8 cellular contexts compared by ENCODE assay signal in genomic region chr1:232950197-232950918, GRCh38. TPM values are rescaled to one million over a fixed set of nuclear protein-coding genes. Genes with fewer than 3 reads are reported as not detected.
A peak's percentile ranks its signal among the peaks of the same experiment; 100 is the strongest.
DNase-seq lines count a peak whose midpoint lies in the region; ATAC-seq and TF ChIP-seq lines count a peak whose summit lies in the region.

Gene NTPCR (plus strand): TSS chr1:232950611. CDS start chr1:232950711, 100 bp downstream.

- peak; percentile 36 to 39 for TF ChIP-seq RAD21 in liver (IDR thresholded peaks at IDR 0.05)

- DNase-seq in C1 segment of cervical spinal cord (lab: John Stamatoyannopoulos, UW) (peak; percentile 17 to 95 (median 86)), NCI-H774 (lab: John Stamatoyannopoulos, UW) (peak; percentile 94), dermis microvascular lymphatic vessel endothelial cell (ENCODE audit: low read depth in 2 of 2) (peak; percentile 79 to 90)
- DNase-seq in activated CD4-positive, alpha-beta T cell treated with anti-CD3 and anti-CD28 coated beads, Interleukin-2, amount 50 U/mL, for 4 hours: peak; percentile 94
- DNase-seq in stimulated activated CD4-positive, alpha-beta T cell treated with anti-CD3 and anti-CD28 coated beads, Interleukin-4, amount 100 ng/mL, for 24 hours: peak; percentile 97

- H3K9ac ChIP-seq in liver (ENCODE audit: low read depth in 1 of 2, low read length in 2 of 2): peak within 1 kb of the TSS; percentile 75 to 92

- H3K36me3 ChIP-seq in liver (ENCODE audit: control insufficient read depth in 4 of 4, insufficient read depth in 3 of 4, low read depth in 1 of 4, low read length in 3 of 4): no peaks in the 10 kb centered on the region

- TF ChIP-seq CTCF in liver (IDR thresholded peaks at IDR 0.05; ENCODE audit: low read depth, low read length, missing input control): no peak

- peak within 1 kb of the TSS; percentile 79 to 86 for H3K27ac ChIP-seq in liver (ENCODE audit: low read depth in 1 of 2, low read length in 2 of 2)

- ATAC-seq in GM19351 (IDR thresholded peaks at IDR 0.05; ENCODE audit: unreplicated experiment): peak; percentile 76
- peak; percentile 82 for ATAC-seq in HG03521 (IDR thresholded peaks at IDR 0.05; ENCODE audit: unreplicated experiment)

- H3K9me3 ChIP-seq in liver (ENCODE audit: control insufficient read depth in 4 of 4, low read length in 3 of 4): no peaks in the 10 kb centered on the region

- no peaks in the 10 kb centered on the region for H3K27me3 ChIP-seq in liver (ENCODE audit: control insufficient read depth in 4 of 4, insufficient read depth in 4 of 4, low read length in 3 of 4)

- H3K4me3 ChIP-seq in liver (ENCODE audit: low read depth in 1 of 3, low read length in 3 of 3): peak within 1 kb of the TSS; percentile 73 to 99 (median 96)

- H3K4me1 ChIP-seq in liver (ENCODE audit: control insufficient read depth in 4 of 4, insufficient read depth in 4 of 4, low read length in 3 of 4): peaks cover 0 to 13% (median 10%) of the 10 kb centered on the region in 4 donors

- under 1% methylated on average over 47 of the region's 47 CpGs for WGBS in liver

TF ChIP-seq in liver, 16 proteins besides CTCF, POLR2A, EP300 and RAD21:
- peak; percentile 54 for TF ChIP-seq MAX (IDR thresholded peaks at IDR 0.05)
- TF ChIP-seq YY1 (IDR thresholded peaks at IDR 0.05): peak; percentile 84
- no peak for TF ChIP-seq FOXA1 (IDR thresholded peaks at IDR 0.05)
- TF ChIP-seq FOXA2 (IDR thresholded peaks at IDR 0.05): no peak
- TF ChIP-seq RXRA (IDR thresholded peaks at IDR 0.05): peak in 1 of 2 donors; percentile 25
- TF ChIP-seq NR2F2 (IDR thresholded peaks at IDR 0.05): peak; percentile 41
- peak; percentile 43 to 84 for TF ChIP-seq GABPA (IDR thresholded peaks at IDR 0.05 in 1 of 2, conservative IDR thresholded peaks at IDR 0.05 in 1 of 2)
- peak in 1 of 2 donors; percentile 21 for TF ChIP-seq HNF4A (conservative IDR thresholded peaks at IDR 0.05)

RNA-seq across cellular contexts. Expression of gene NTPCR, which starts in this region (rescaled TPM):
- total RNA-seq in dermis microvascular lymphatic vessel endothelial cell (8.6 and 9.4 TPM in 2 replicates), liver (1 to 10 TPM; 7.2 to 9.4 TPM)
- 10 to 100 TPM; 29.1 to 37.2 TPM for polyA plus RNA-seq in liver

Comparison
In these comparisons a context has a peak if more than half of its experiments do, and no peak if none do; other contexts are left out.
1. Peak in every context shown above with its lines: DNase-seq, ATAC-seq, H3K4me3 ChIP-seq and H3K27ac ChIP-seq.